ENCODE assay signal across 8 cellular contexts in the genomic region with DNA sequence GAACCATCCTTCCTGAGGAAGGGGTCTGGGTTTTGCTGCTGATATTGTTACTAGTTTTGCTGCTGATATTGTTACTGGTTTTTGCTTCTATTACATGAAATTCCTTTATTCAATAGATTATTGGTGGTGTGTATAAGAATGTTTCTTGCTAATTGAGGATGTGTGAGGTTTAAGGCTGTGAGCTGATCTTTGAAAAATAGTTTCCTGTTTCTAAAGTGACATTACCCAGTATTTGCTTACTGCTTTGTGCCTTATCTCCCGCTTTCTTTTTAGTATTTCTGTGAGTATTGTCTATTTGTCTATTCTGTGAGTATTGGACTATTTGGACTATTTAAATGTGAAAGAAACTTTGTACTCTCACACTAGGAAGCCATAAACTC. TPM values are rescaled to one million over a fixed set of nuclear protein-coding genes. Genes with fewer than 3 reads are reported as not detected.
DNase-seq lines count a peak whose midpoint lies in the region; ATAC-seq and TF ChIP-seq lines count a peak whose summit lies in the region.

No MANE protein-coding gene starts in this region.

- CTCF ChIA-PET in T-cell (lab: Charles Lee): interaction anchor here (1.0 to 3.8 kb wide), 8 partner anchors 10 to 42 kb away, joined by 3 to 32 read pairs (median 8); no protein-coding TSS in a partner anchor

- H4K20me1 ChIP-seq in GM23338 (replicated peaks; ENCODE audit: insufficient read depth): peaks cover 11% of the 10 kb centered on the region; the same call in 1 of the 2 replicates

- no peaks in the 10 kb centered on the region for H3F3A ChIP-seq in GM23338 (replicated peaks; ENCODE audit: low read depth)

- no peaks in the 10 kb centered on the region for H3K79me2 ChIP-seq in parathyroid adenoma
- peaks cover 37% of the 10 kb centered on the region for H3K79me2 ChIP-seq in GM23338 (replicated peaks; ENCODE audit: insufficient read depth)

- DNase-seq in CD4-positive, CD25-positive, alpha-beta regulatory T cell: peak in 2 of 3 donors; percentile 34 to 53
- no peak for DNase-seq in T-cell
- DNase-seq in esophagus muscularis mucosa (ENCODE audit: extremely low spot score): no peak
- DNase-seq in NCI-H526 treated with DMSO at 0.1 percent for 48 hours (lab: John Stamatoyannopoulos, UW): no peak
- DNase-seq in stimulated activated CD8-positive, alpha-beta memory T cell treated with anti-CD3 and anti-CD28 coated beads, Interleukin-4, amount 100 ng/mL, for 48 hours: no peak
- DNase-seq in GM23338 (ENCODE audit: low spot score): no peak

- H3K9me3 ChIP-seq in CD4-positive, CD25-positive, alpha-beta regulatory T cell (ENCODE audit: control insufficient read depth in 2 of 2, low read length in 2 of 2): no peaks in the 10 kb centered on the region
- H3K9me3 ChIP-seq in esophagus muscularis mucosa: no peaks in the 10 kb centered on the region
- no peaks in the 10 kb centered on the region for H3K9me3 ChIP-seq in parathyroid adenoma (ENCODE audit: control insufficient read depth, low read length)

- 47% methylated on average over 1 of the region's 1 CpG for WGBS in esophagus muscularis mucosa

- TF ChIP-seq EP300 in esophagus muscularis mucosa (IDR thresholded peaks at IDR 0.05): no peak

- peaks cover 24% of the 10 kb centered on the region for H3K36me3 Mint-ChIP-seq in CD4-positive, CD25-positive, alpha-beta regulatory T cell
- H3K36me3 Mint-ChIP-seq in T-cell (peaks cover 7% of the 10 kb centered on the region), GM23338 (ENCODE audit: low read depth) (no peaks in the 10 kb centered on the region)

- H3K9me2 ChIP-seq in GM23338 (ENCODE audit: insufficient read depth): no peaks in the 10 kb centered on the region

- peaks cover 99% of the 10 kb centered on the region for H3K4me1 ChIP-seq in CD4-positive, CD25-positive, alpha-beta regulatory T cell (ENCODE audit: control insufficient read depth, insufficient read depth, low read length, poor library complexity, severe bottlenecking)
- H3K4me1 ChIP-seq in esophagus muscularis mucosa: peaks cover 32 to 58% (median 50%) of the 10 kb centered on the region in 4 donors
- peaks cover 22% of the 10 kb centered on the region for H3K4me1 ChIP-seq in parathyroid adenoma
- H3K4me1 ChIP-seq in GM23338 (ENCODE audit: insufficient read depth): 0 out of 2 replicates have a peak, but pooled peaks cover 5% of the 10 kb centered on the region

- peak overlapping the region; percentile 93 to 100 (median 98) for H3K27ac Mint-ChIP-seq in CD4-positive, CD25-positive, alpha-beta regulatory T cell
- H3K27ac Mint-ChIP-seq in T-cell: peak overlapping the region; percentile 96 to 99
- H3K27ac Mint-ChIP-seq in GM23338: no peak overlapping the region

- intact Hi-C loops in esophagus muscularis mucosa (cut with DNase I): no loop called here

- H2AFZ ChIP-seq in parathyroid adenoma (peak overlapping the region; percentile 79), GM23338 (no peak overlapping the region)

- H3K4me3 Mint-ChIP-seq in CD4-positive, CD25-positive, alpha-beta regulatory T cell: peak overlapping the region; percentile 91 to 97 (median 93)
- H3K4me3 Mint-ChIP-seq in T-cell (peak overlapping the region; percentile 87 to 94 (median 91)), GM23338 (no peak overlapping the region)

- peak overlapping the region; percentile 96 for H3K27ac ChIP-seq in CD4-positive, CD25-positive, alpha-beta regulatory T cell (ENCODE audit: insufficient read depth, low read length, poor library complexity, severe bottlenecking)
- H3K27ac ChIP-seq in esophagus muscularis mucosa (replicated peaks in 1 of 4) (peak overlapping the region; percentile 79 to 86 (median 83)), parathyroid adenoma (peak overlapping the region; percentile 96), GM23338 (ENCODE audit: low read depth) (no peak overlapping the region)

- POLR2A ChIA-PET in T-cell (lab: Charles Lee): interaction anchor here (0.6 to 7.2 kb wide), 9 partner anchors 10 to 43 kb away, joined by 3 to 93 read pairs (median 12); no protein-coding TSS in a partner anchor

- no peaks in the 10 kb centered on the region for H3K27me3 ChIP-seq in CD4-positive, CD25-positive, alpha-beta regulatory T cell (ENCODE audit: control insufficient read depth, insufficient read depth, low read length)
- no peaks in the 10 kb centered on the region for H3K27me3 ChIP-seq in esophagus muscularis mucosa
- no peaks in the 10 kb centered on the region for H3K27me3 ChIP-seq in parathyroid adenoma (ENCODE audit: control insufficient read depth, insufficient read depth, low read length)
- no peaks in the 10 kb centered on the region for H3K27me3 ChIP-seq in GM23338 (ENCODE audit: insufficient read depth)

- H3K9me3 Mint-ChIP-seq in CD4-positive, CD25-positive, alpha-beta regulatory T cell: no peaks in the 10 kb centered on the region
- no peaks in the 10 kb centered on the region for H3K9me3 Mint-ChIP-seq in T-cell
- no peaks in the 10 kb centered on the region for H3K9me3 Mint-ChIP-seq in GM23338

- TF ChIP-seq CTCF in esophagus muscularis mucosa (IDR thresholded peaks at IDR 0.05): no peak
- no peak for TF ChIP-seq CTCF in parathyroid adenoma (IDR thresholded peaks at IDR 0.05)
- no peak for TF ChIP-seq CTCF in GM23338 (conservative IDR thresholded peaks at IDR 0.05; ENCODE audit: low read depth in 2 of 2)

- TF ChIP-seq POLR2A in esophagus muscularis mucosa (IDR thresholded peaks at IDR 0.05; ENCODE audit: low read depth): no peak

- peak overlapping the region; percentile 19 for H3K9ac ChIP-seq in parathyroid adenoma

- no peaks in the 10 kb centered on the region for H3K36me3 ChIP-seq in CD4-positive, CD25-positive, alpha-beta regulatory T cell (ENCODE audit: control insufficient read depth, insufficient read depth, low read length)
- H3K36me3 ChIP-seq in esophagus muscularis mucosa: no peaks in the 10 kb centered on the region
- H3K36me3 ChIP-seq in parathyroid adenoma (ENCODE audit: control insufficient read depth, insufficient read depth, low read length): no peaks in the 10 kb centered on the region
- no peaks in the 10 kb centered on the region for H3K36me3 ChIP-seq in GM23338 (ENCODE audit: insufficient read depth)

- no peaks in the 10 kb centered on the region for H3K27me3 Mint-ChIP-seq in CD4-positive, CD25-positive, alpha-beta regulatory T cell
- H3K27me3 Mint-ChIP-seq in T-cell: no peaks in the 10 kb centered on the region
- peaks cover 4% of the 10 kb centered on the region for H3K27me3 Mint-ChIP-seq in GM23338 (ENCODE audit: insufficient read depth, low read depth, poor library complexity)

- peak overlapping the region; percentile 40 for H3K4me2 ChIP-seq in parathyroid adenoma (ENCODE audit: low read length)
- no peak overlapping the region for H3K4me2 ChIP-seq in GM23338

- peaks cover 41 to 95% (median 80%) of the 10 kb centered on the region in 4 donors for H3K4me1 Mint-ChIP-seq in CD4-positive, CD25-positive, alpha-beta regulatory T cell
- H3K4me1 Mint-ChIP-seq in T-cell: peaks cover 92 to 95% (median 94%) of the 10 kb centered on the region in 3 donors
- peaks cover 16% of the 10 kb centered on the region for H3K4me1 Mint-ChIP-seq in GM23338

- ATAC-seq in CD4-positive, CD25-positive, alpha-beta regulatory T cell (ENCODE audit: low read depth in 2 of 2): no peak
- ATAC-seq in T-cell (replicated peaks in 1 of 4) (peak in 2 of 4 experiments; percentile 28 to 33), GM18873 (IDR thresholded peaks at IDR 0.05; ENCODE audit: low FRiP score, unreplicated experiment) (no peak), GM23338 (no peak)

- peak overlapping the region; percentile 92 for H3K4me3 ChIP-seq in CD4-positive, CD25-positive, alpha-beta regulatory T cell (ENCODE audit: low read depth, low read length)
- H3K4me3 ChIP-seq in esophagus muscularis mucosa (peak overlapping the region; percentile 46 to 55 (median 50)), parathyroid adenoma (ENCODE audit: low read depth, low read length) (peak overlapping the region; percentile 25), GM23338 (no peak overlapping the region)

TF ChIP-seq in GM23338, 12 proteins besides CTCF, POLR2A, EP300 and RAD21 (continues in another document):
- TF ChIP-seq ZNF114 (CRISPR knock-in tag; IDR thresholded peaks at IDR 0.05): no peak
- no peak for TF ChIP-seq ZNF331 (CRISPR knock-in tag; IDR thresholded peaks at IDR 0.05; ENCODE audit: low read depth)
- TF ChIP-seq NANOG (IDR thresholded peaks at IDR 0.05; ENCODE audit: borderline replicate concordance): no peak
- TF ChIP-seq, protein P1, sequence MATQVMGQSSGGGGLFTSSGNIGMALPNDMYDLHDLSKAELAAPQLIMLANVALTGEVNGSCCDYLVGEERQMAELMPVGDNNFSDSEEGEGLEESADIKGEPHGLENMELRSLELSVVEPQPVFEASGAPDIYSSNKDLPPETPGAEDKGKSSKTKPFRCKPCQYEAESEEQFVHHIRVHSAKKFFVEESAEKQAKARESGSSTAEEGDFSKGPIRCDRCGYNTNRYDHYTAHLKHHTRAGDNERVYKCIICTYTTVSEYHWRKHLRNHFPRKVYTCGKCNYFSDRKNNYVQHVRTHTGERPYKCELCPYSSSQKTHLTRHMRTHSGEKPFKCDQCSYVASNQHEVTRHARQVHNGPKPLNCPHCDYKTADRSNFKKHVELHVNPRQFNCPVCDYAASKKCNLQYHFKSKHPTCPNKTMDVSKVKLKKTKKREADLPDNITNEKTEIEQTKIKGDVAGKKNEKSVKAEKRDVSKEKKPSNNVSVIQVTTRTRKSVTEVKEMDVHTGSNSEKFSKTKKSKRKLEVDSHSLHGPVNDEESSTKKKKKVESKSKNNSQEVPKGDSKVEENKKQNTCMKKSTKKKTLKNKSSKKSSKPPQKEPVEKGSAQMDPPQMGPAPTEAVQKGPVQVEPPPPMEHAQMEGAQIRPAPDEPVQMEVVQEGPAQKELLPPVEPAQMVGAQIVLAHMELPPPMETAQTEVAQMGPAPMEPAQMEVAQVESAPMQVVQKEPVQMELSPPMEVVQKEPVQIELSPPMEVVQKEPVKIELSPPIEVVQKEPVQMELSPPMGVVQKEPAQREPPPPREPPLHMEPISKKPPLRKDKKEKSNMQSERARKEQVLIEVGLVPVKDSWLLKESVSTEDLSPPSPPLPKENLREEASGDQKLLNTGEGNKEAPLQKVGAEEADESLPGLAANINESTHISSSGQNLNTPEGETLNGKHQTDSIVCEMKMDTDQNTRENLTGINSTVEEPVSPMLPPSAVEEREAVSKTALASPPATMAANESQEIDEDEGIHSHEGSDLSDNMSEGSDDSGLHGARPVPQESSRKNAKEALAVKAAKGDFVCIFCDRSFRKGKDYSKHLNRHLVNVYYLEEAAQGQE (IDR thresholded peaks at IDR 0.05; ENCODE audit: unreplicated experiment): no peak
- no peak for TF ChIP-seq EZH2phosphoT487 (IDR thresholded peaks at IDR 0.05; ENCODE audit: unreplicated experiment)
- TF ChIP-seq EZH2 (IDR thresholded peaks at IDR 0.05; ENCODE audit: low read depth, unreplicated experiment): no peak
- TF ChIP-seq POLR2AphosphoS5 (IDR thresholded peaks at IDR 0.05; ENCODE audit: low read depth): no peak
- TF ChIP-seq JUNB (IDR thresholded peaks at IDR 0.05; ENCODE audit: unreplicated experiment): no peak

RNA-seq across cellular contexts. Expression of gene C1QTNF9, which starts 38.2 kb away (rescaled TPM):
- total RNA-seq in CD4-positive, CD25-positive, alpha-beta regulatory T cell: 0.20 TPM
- polyA plus RNA-seq in CD4-positive, CD25-positive, alpha-beta regulatory T cell: not detected
- under 1 TPM in 1 of 5 donors, not detected in 4; 0.23 TPM for total RNA-seq in T-cell
- total RNA-seq in esophagus muscularis mucosa: 1 to 10 TPM in 1 of 4 donors, under 1 TPM in 3; 0.32 to 2.0 (median 0.91) TPM
- not detected in 2 replicates for total RNA-seq in GM23338 (2014; rRNA removed; shearing (Covaris generic))
- not detected in 2 replicates for polyA plus RNA-seq in GM23338 (2016; fragmentation: Nextera tagmentation; extraction: Ambion mirVana)

Comparison
In these comparisons a context has a peak if more than half of its experiments do, and no peak if none do; other contexts are left out.
1. DNase-seq: peak in CD4-positive, CD25-positive, alpha-beta regulatory T cell (2 of 3); none in T-cell (0 of 34), esophagus muscularis mucosa (single experiment), NCI-H526 treated with DMSO at 0.1 percent for 48 hours (single experiment), stimulated activated CD8-positive, alpha-beta memory T cell treated with anti-CD3 and anti-CD28 coated beads, Interleukin-4, amount 100 ng/mL, for 48 hours (single experiment) and GM23338 (single experiment).